14 cellular contexts compared by ENCODE assay signal in the genomic region with DNA sequence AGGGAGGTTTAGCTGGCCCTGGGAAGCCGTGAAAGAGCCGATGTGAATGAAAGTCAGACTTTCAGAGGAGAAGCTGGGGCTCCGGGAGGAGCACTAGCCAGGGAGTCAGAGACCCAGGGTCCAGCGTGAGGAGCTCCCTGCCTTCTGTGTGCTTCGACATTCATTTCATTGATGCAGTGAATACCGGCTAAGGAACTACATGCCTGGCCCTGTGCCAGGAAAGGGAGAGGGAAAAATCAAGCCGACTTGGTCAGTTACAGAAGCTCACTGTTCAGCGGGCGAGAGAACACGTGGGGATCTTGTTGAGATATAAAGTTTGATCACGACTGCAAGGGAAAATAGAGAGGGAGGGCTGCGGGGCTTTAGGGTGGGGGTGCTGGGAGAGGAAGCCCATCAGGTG.
DNase-seq lines count a peak whose midpoint lies in the region; ATAC-seq and TF ChIP-seq lines count a peak whose summit lies in the region.
"Had no signal": no experiment of that assay in that cellular context is flagged by ENCODE, and none has a peak within 500 bp of the region (broad histone marks: within the 10 kb centered on the region; RNA-seq: fewer than 3 reads in every experiment).

No MANE protein-coding gene starts in this region.

- in situ Hi-C loops in SK-MEL-5 (cut with HindIII; ENCODE audit: low pct_unique_long_range_greater_than_20kb, low sequenced_read_pairs): loop anchor here (25.0 kb wide), 1 partner anchor 94 kb away; no protein-coding TSS in a partner anchor

- no peak for ATAC-seq in natural killer cell
- no peak for ATAC-seq in natural killer cell treated with Interleukin-12 subunit alpha and Interleukin-12 subunit beta and Interleukin-15 and Interleukin-18, amount 100 ng/mL, for 72 hours
- ATAC-seq: right cardiac atrium had no signal

- no peaks in the 10 kb centered on the region for H3K36me3 Mint-ChIP-seq in natural killer cell
- H3K36me3 Mint-ChIP-seq in natural killer cell treated with Interleukin-12 subunit alpha and Interleukin-12 subunit beta and Interleukin-15 and Interleukin-18, amount 100 ng/mL, for 72 hours: no peaks in the 10 kb centered on the region

- H3K4me1 ChIP-seq in fibroblast of lung (ENCODE audit: control insufficient read depth, extremely low read depth, insufficient read depth, low read length): no peaks in the 10 kb centered on the region
- peaks cover 0 to 5% of the 10 kb centered on the region in 2 donors for H3K4me1 ChIP-seq in thyroid gland

- H3K4me3 Mint-ChIP-seq in natural killer cell: peak overlapping the region; percentile 21
- H3K4me3 Mint-ChIP-seq in natural killer cell treated with Interleukin-12 subunit alpha and Interleukin-12 subunit beta and Interleukin-15 and Interleukin-18, amount 100 ng/mL, for 72 hours: no peak overlapping the region

- H3K4me3 ChIP-seq in fibroblast of lung (replicated peaks in 1 of 4; ENCODE audit: control extremely low read depth in 1 of 4, insufficient read depth in 1 of 4, low read depth in 3 of 4, low read length in 4 of 4) (no peak overlapping the region), thyroid gland (replicated peaks in 1 of 3) (no peak overlapping the region)
- H3K4me3 ChIP-seq: thoracic aorta had no signal

- TF ChIP-seq POLR2A in thyroid gland (IDR thresholded peaks at IDR 0.05): no peak

- peaks cover 20 to 47% of the 10 kb centered on the region in 2 donors for H3K4me1 Mint-ChIP-seq in natural killer cell
- H3K4me1 Mint-ChIP-seq in natural killer cell treated with Interleukin-12 subunit alpha and Interleukin-12 subunit beta and Interleukin-15 and Interleukin-18, amount 100 ng/mL, for 72 hours (ENCODE audit: low read depth in 2 of 2): peaks cover 56 to 64% of the 10 kb centered on the region in 2 donors

- intact Hi-C loops in natural killer cell (cut with micrococcal nuclease): loop anchor here (1.0 kb wide), 1 partner anchor 30 kb away; no protein-coding TSS in a partner anchor
- intact Hi-C loops in thyroid gland (cut with DNase I): no loop called here

- H3K9me3 ChIP-seq in fibroblast of lung (ENCODE audit: control insufficient read depth, insufficient read depth, low read depth, low read length): no peaks in the 10 kb centered on the region
- no peaks in the 10 kb centered on the region for H3K9me3 ChIP-seq in thyroid gland
- H3K9me3 ChIP-seq: thoracic aorta had no signal

- H3K36me3 ChIP-seq in fibroblast of lung (ENCODE audit: control insufficient read depth, insufficient read depth, low read length) (no peaks in the 10 kb centered on the region), thyroid gland (no peaks in the 10 kb centered on the region)
- H3K36me3 ChIP-seq: thoracic aorta had no signal

- H3K27ac Mint-ChIP-seq in natural killer cell: peak overlapping the region in 1 of 2 donors; percentile 42
- peak overlapping the region in 1 of 2 donors; percentile 80 for H3K27ac Mint-ChIP-seq in natural killer cell treated with Interleukin-12 subunit alpha and Interleukin-12 subunit beta and Interleukin-15 and Interleukin-18, amount 100 ng/mL, for 72 hours

- 18% methylated on average over 12 of the region's 12 CpGs for WGBS in thyroid gland, 2 donors

- no peak for TF ChIP-seq CTCF in natural killer cell (IDR thresholded peaks at IDR 0.05)
- TF ChIP-seq CTCF in fibroblast of lung (conservative IDR thresholded peaks at IDR 0.05 in 1 of 2, IDR thresholded peaks at IDR 0.05 in 1 of 2; ENCODE audit: low read depth in 1 of 2, low read length in 2 of 2): no peak
- TF ChIP-seq CTCF in thyroid gland (IDR thresholded peaks at IDR 0.05): no peak

- no peak for DNase-seq in natural killer cell
- DNase-seq in natural killer cell treated with Interleukin-12 subunit alpha and Interleukin-12 subunit beta and Interleukin-15 and Interleukin-18, amount 100 ng/mL, for 72 hours (ENCODE audit: low spot score): no peak
- DNase-seq in SK-MEL-5 (ENCODE audit: low read depth, low spot score): peak; percentile 55
- peak; percentile 4 to 47 for DNase-seq in fibroblast of lung (ENCODE audit: low read depth in 2 of 2)
- peak; percentile 50 to 57 for DNase-seq in thyroid gland
- no peak for DNase-seq in caudate nucleus (lab: John Stamatoyannopoulos, UW)
- no peak for DNase-seq in hepatic stellate cell (ENCODE audit: low spot score)
- DNase-seq in NOMO-1 (lab: John Stamatoyannopoulos, UW; ENCODE audit: unreplicated experiment in 2 of 2): no peak
- DNase-seq: effector CD8-positive, alpha-beta T cell; islet precursor cell; NCI-H2171; right cardiac atrium; RPMI8226 had no signal

- H3K27ac ChIP-seq in fibroblast of lung (ENCODE audit: insufficient read depth, low read length) (no peak overlapping the region), thyroid gland (no peak overlapping the region), caudate nucleus (ENCODE audit: low read depth, low read length) (no peak overlapping the region)
- H3K27ac ChIP-seq: thoracic aorta had no signal

- H3K27me3 Mint-ChIP-seq in natural killer cell (ENCODE audit: low read depth in 2 of 2): peaks cover 11 to 16% of the 10 kb centered on the region in 2 donors
- H3K27me3 Mint-ChIP-seq in natural killer cell treated with Interleukin-12 subunit alpha and Interleukin-12 subunit beta and Interleukin-15 and Interleukin-18, amount 100 ng/mL, for 72 hours: peaks cover 0 to 10% of the 10 kb centered on the region in 2 donors

- peaks cover 9% of the 10 kb centered on the region for H3K27me3 ChIP-seq in fibroblast of lung (ENCODE audit: control insufficient read depth, insufficient read depth, low read length)
- H3K27me3 ChIP-seq in thyroid gland: no peaks in the 10 kb centered on the region

- no peaks in the 10 kb centered on the region for H4K20me1 ChIP-seq in fibroblast of lung (ENCODE audit: control insufficient read depth, extremely low read depth, insufficient read depth, low read length)

- H3K9me3 Mint-ChIP-seq in natural killer cell: no peaks in the 10 kb centered on the region
- no peaks in the 10 kb centered on the region for H3K9me3 Mint-ChIP-seq in natural killer cell treated with Interleukin-12 subunit alpha and Interleukin-12 subunit beta and Interleukin-15 and Interleukin-18, amount 100 ng/mL, for 72 hours

- H3K4me2 ChIP-seq in fibroblast of lung (ENCODE audit: extremely low read depth, insufficient read depth, low read length): no peak overlapping the region

- no peak overlapping the region for H2AFZ ChIP-seq in fibroblast of lung (ENCODE audit: low read length)

- H3K9ac ChIP-seq in fibroblast of lung (ENCODE audit: insufficient read depth, low read length): no peak overlapping the region

- no peaks in the 10 kb centered on the region for H3K79me2 ChIP-seq in fibroblast of lung (ENCODE audit: control insufficient read depth, insufficient read depth, low read length)

Comparison
In these comparisons a context has a peak if more than half of its experiments do, and no peak if none do; other contexts are left out.
1. DNase-seq: peak in SK-MEL-5 (single experiment), fibroblast of lung (2 of 2) and thyroid gland (2 of 2); none in natural killer cell (single experiment), natural killer cell treated with Interleukin-12 subunit alpha and Interleukin-12 subunit beta and Interleukin-15 and Interleukin-18, amount 100 ng/mL, for 72 hours (single experiment), caudate nucleus (0 of 61), hepatic stellate cell (single experiment) and NOMO-1 (0 of 2).